In genomic region chr4:40269133-40269532, GRCh38 we compare ENCODE assay signal across 25 cellular contexts.
"Had no signal": no experiment of that assay in that cellular context is flagged by ENCODE, and none has a peak within 500 bp of the region (broad histone marks: within the 10 kb centered on the region; RNA-seq: fewer than 3 reads in every experiment).

No MANE protein-coding gene starts in this region.

- H3K4me1 ChIP-seq: body of pancreas had no signal

- H3K27ac ChIP-seq: body of pancreas, VCaP had no signal

- ATAC-seq: activated CD8-positive, alpha-beta T cell treated with anti-CD3 and anti-CD28 coated beads for 36 hours; activated T-cell treated with anti-CD3 and anti-CD28 coated beads, Interleukin-2, amount 50 U/mL, for 72 hours; body of pancreas; PC-3 had no signal

- H3K9me3 ChIP-seq: body of pancreas had no signal

- DNase-seq: activated CD4-positive, CD25-positive, alpha-beta regulatory T cell; activated CD8-positive, alpha-beta memory T cell treated with anti-CD3 and anti-CD28 coated beads, Interleukin-2, amount 50 U/mL, for 4 hours; activated CD8-positive, alpha-beta T cell treated with anti-CD3 and anti-CD28 coated beads for 36 hours; activated gamma-delta T cell treated with Interleukin-2 at 50 U/mL for 16 hours; activated naive CD4-positive, alpha-beta T cell treated with anti-CD3 and anti-CD28 coated beads, Interleukin-2, amount 10 ng/mL, durations not matched to agents 7 days and 5 days; activated T-cell treated with anti-CD3 and anti-CD28 coated beads, Interleukin-2, amount 50 U/mL, for 72 hours; aorta; body of pancreas; central memory CD4-positive, alpha-beta T cell; Karpas-422; MM.1S; NCI-H1105 treated with DMSO at 0.1 percent for 48 hours; NCI-H1436 treated with DMSO at 0.1 percent for 48 hours; NCI-H187; NCI-H2081; NCI-H2171; NCI-H226; NCI-H510A treated with DMSO at 0.1 percent for 48 hours; NCI-H69; PC-3; SHP77 treated with DMSO at 0.1 percent for 48 hours had no signal

- H3K27ac Mint-ChIP-seq: activated CD8-positive, alpha-beta T cell treated with anti-CD3 and anti-CD28 coated beads for 36 hours; activated naive CD4-positive, alpha-beta T cell treated with anti-CD3 and anti-CD28 coated beads, Interleukin-2, amount 10 ng/mL, durations not matched to agents 7 days and 5 days; activated T-cell treated with anti-CD3 and anti-CD28 coated beads, Interleukin-2, amount 50 U/mL, for 72 hours; activated T-helper 2 cell treated with anti-CD3 and anti-CD28 coated beads, Interferon-gamma antibody, Interleukin-2, Interleukin-4, amounts not matched to agents 10 μg/mL and 5 μg/mL and 100 μg/mL, durations not matched to agents 14 hours and 24 hours and 36 hours; T-helper 1 cell treated with Interleukin-12 subunit alpha and Interleukin-12 subunit beta and Interleukin-4 antibody, amounts not matched to agents 30 μg/mL and 1 μg/mL, for 36 hours had no signal

- H3K4me3 ChIP-seq: body of pancreas had no signal

- H3K27me3 Mint-ChIP-seq: activated CD8-positive, alpha-beta T cell treated with anti-CD3 and anti-CD28 coated beads for 36 hours; activated naive CD4-positive, alpha-beta T cell treated with anti-CD3 and anti-CD28 coated beads, Interleukin-2, amount 10 ng/mL, durations not matched to agents 7 days and 5 days had no signal

- H3K27me3 ChIP-seq: body of pancreas had no signal

- H3K4me3 Mint-ChIP-seq: activated CD8-positive, alpha-beta T cell treated with anti-CD3 and anti-CD28 coated beads for 36 hours; activated naive CD4-positive, alpha-beta T cell treated with anti-CD3 and anti-CD28 coated beads, Interleukin-2, amount 10 ng/mL, durations not matched to agents 7 days and 5 days; activated T-cell treated with anti-CD3 and anti-CD28 coated beads, Interleukin-2, amount 50 U/mL, for 72 hours; T-helper 1 cell treated with Interleukin-12 subunit alpha and Interleukin-12 subunit beta and Interleukin-4 antibody, amounts not matched to agents 30 μg/mL and 1 μg/mL, for 36 hours had no signal

- FAIRE-seq: bronchial epithelial cell had no signal

- H3K9me3 Mint-ChIP-seq: activated CD8-positive, alpha-beta T cell treated with anti-CD3 and anti-CD28 coated beads for 36 hours; activated naive CD4-positive, alpha-beta T cell treated with anti-CD3 and anti-CD28 coated beads, Interleukin-2, amount 10 ng/mL, durations not matched to agents 7 days and 5 days; activated T-cell treated with anti-CD3 and anti-CD28 coated beads, Interleukin-2, amount 50 U/mL, for 72 hours; activated T-helper 2 cell treated with anti-CD3 and anti-CD28 coated beads, Interferon-gamma antibody, Interleukin-2, Interleukin-4, amounts not matched to agents 10 μg/mL and 5 μg/mL and 100 μg/mL, durations not matched to agents 14 hours and 24 hours and 36 hours; T-helper 1 cell treated with Interleukin-12 subunit alpha and Interleukin-12 subunit beta and Interleukin-4 antibody, amounts not matched to agents 30 μg/mL and 1 μg/mL, for 36 hours had no signal
